In genomic region chr11:111870887-111871692, GRCh38 we compare ENCODE assay signal across 8 cellular contexts. TPM values are rescaled to one million over a fixed set of nuclear protein-coding genes. Genes with fewer than 3 reads are reported as not detected.
DNase-seq lines count a peak whose midpoint lies in the region; ATAC-seq and TF ChIP-seq lines count a peak whose summit lies in the region.

Gene ALG9 (minus strand): TSS chr11:111871581. CDS start chr11:111871482, 99 bp downstream.

- H3K9ac ChIP-seq in liver (ENCODE audit: low read depth in 1 of 2, low read length in 2 of 2), result peak within 1 kb of the TSS; percentile 61 to 84

- H3K4me3 ChIP-seq in BE2C (ENCODE audit: low read depth, low read length), result peak within 1 kb of the TSS; percentile 82
- H3K4me3 ChIP-seq in liver (ENCODE audit: low read depth in 1 of 3, low read length in 3 of 3), result peak within 1 kb of the TSS; percentile 80 to 94 (median 84)

- TF ChIP-seq CTCF in BE2C (IDR thresholded peaks at IDR 0.05; ENCODE audit: low read depth, low read length) (peak; percentile 34), liver (IDR thresholded peaks at IDR 0.05; ENCODE audit: low read depth, low read length, missing input control) (peak; percentile 10)

- H3K9me3 ChIP-seq in BE2C (no peaks in the 10 kb centered on the region), liver (ENCODE audit: control insufficient read depth in 4 of 4, low read length in 3 of 4) (no peaks in the 10 kb centered on the region)

- H3K4me1 ChIP-seq in BE2C (no peaks in the 10 kb centered on the region), liver (ENCODE audit: control insufficient read depth in 4 of 4, insufficient read depth in 4 of 4, low read length in 3 of 4) (peaks cover 0 to 17% (median 13%) of the 10 kb centered on the region in 4 donors)

- H3K36me3 ChIP-seq in BE2C, result peaks cover 10% of the 10 kb centered on the region
- H3K36me3 ChIP-seq in liver (ENCODE audit: control insufficient read depth in 4 of 4, insufficient read depth in 3 of 4, low read depth in 1 of 4, low read length in 3 of 4), result peaks cover 5 to 20% (median 11%) of the 10 kb centered on the region in 4 donors

- peak in 1 of 2 donors; percentile 36 for TF ChIP-seq RAD21 in liver (IDR thresholded peaks at IDR 0.05)

- H3K27ac ChIP-seq in liver (ENCODE audit: low read depth in 1 of 2, low read length in 2 of 2), result peak within 1 kb of the TSS; percentile 59 to 95

- ATAC-seq in GM19035 (IDR thresholded peaks at IDR 0.05; ENCODE audit: unreplicated experiment) (peak; percentile 91), HG03354 (IDR thresholded peaks at IDR 0.05; ENCODE audit: poor library complexity, severe bottlenecking, unreplicated experiment) (peak; percentile 90)

- DNase-seq in BE2C (peak; percentile 83), NCI-H524 (lab: John Stamatoyannopoulos, UW) (peak; percentile 74 to 76), dermis blood vessel endothelial cell (peak; percentile 89)
- DNase-seq in activated CD4-positive, alpha-beta T cell treated with anti-CD3 and anti-CD28 coated beads, Interleukin-2, amount 50 U/mL, for 1 hour, result peak; percentile 92
- DNase-seq in stimulated activated CD4-positive, alpha-beta T cell treated with anti-CD3 and anti-CD28 coated beads, Interleukin-4, amount 100 ng/mL, for 4 hours, result peak; percentile 82 to 92

- WGBS in liver, result under 1% methylated on average over 51 of the region's 51 CpGs

- H3K27me3 ChIP-seq in BE2C (no peaks in the 10 kb centered on the region), liver (ENCODE audit: control insufficient read depth in 4 of 4, insufficient read depth in 4 of 4, low read length in 3 of 4) (no peaks in the 10 kb centered on the region)

TF ChIP-seq in liver, 16 proteins besides CTCF, POLR2A, EP300 and RAD21:
- TF ChIP-seq GABPA (IDR thresholded peaks at IDR 0.05 in 1 of 2, conservative IDR thresholded peaks at IDR 0.05 in 1 of 2) (peak in 1 of 2 donors; percentile 50), ZBTB33 (IDR thresholded peaks at IDR 0.05) (peak; percentile 79), NR2F2 (IDR thresholded peaks at IDR 0.05) (no peak), TAF1 (conservative IDR thresholded peaks at IDR 0.05) (no peak), FOXA2 (IDR thresholded peaks at IDR 0.05) (no peak), YY1 (IDR thresholded peaks at IDR 0.05) (peak; percentile 85), SP1 (IDR thresholded peaks at IDR 0.05) (no peak), REST (IDR thresholded peaks at IDR 0.05) (peak; percentile 57), HNF4A (conservative IDR thresholded peaks at IDR 0.05) (no peak), JUND (IDR thresholded peaks at IDR 0.05) (no peak), ATF3 (IDR thresholded peaks at IDR 0.05) (no peak), HNF4G (IDR thresholded peaks at IDR 0.05) (no peak), EGR1 (IDR thresholded peaks at IDR 0.05; ENCODE audit: low read depth in 2 of 2) (no peak), FOXA1 (IDR thresholded peaks at IDR 0.05) (no peak), RXRA (IDR thresholded peaks at IDR 0.05) (no peak), MAX (IDR thresholded peaks at IDR 0.05) (peak; percentile 53)

RNA-seq across cellular contexts. Expression of gene ALG9, which starts in this region (rescaled TPM):
- polyA plus RNA-seq in BE2C (2012; ENCODE audit: insufficient read depth, insufficient read length, low read depth), result 29.1 TPM
- total RNA-seq in dermis blood vessel endothelial cell (28.7 and 31.8 TPM in 2 replicates), liver (10 to 100 TPM; 25.5 to 36.3 TPM)
- 10 to 100 TPM; 13.7 to 14.9 TPM for polyA plus RNA-seq in liver

Comparison
In these comparisons a context has a peak if more than half of its experiments do, and no peak if none do; other contexts are left out.
1. Peak in every context shown above with its lines: DNase-seq, ATAC-seq, H3K4me3 ChIP-seq and H3K27ac ChIP-seq.